ENCODE assay signal across 1 cellular context in the genomic region with DNA sequence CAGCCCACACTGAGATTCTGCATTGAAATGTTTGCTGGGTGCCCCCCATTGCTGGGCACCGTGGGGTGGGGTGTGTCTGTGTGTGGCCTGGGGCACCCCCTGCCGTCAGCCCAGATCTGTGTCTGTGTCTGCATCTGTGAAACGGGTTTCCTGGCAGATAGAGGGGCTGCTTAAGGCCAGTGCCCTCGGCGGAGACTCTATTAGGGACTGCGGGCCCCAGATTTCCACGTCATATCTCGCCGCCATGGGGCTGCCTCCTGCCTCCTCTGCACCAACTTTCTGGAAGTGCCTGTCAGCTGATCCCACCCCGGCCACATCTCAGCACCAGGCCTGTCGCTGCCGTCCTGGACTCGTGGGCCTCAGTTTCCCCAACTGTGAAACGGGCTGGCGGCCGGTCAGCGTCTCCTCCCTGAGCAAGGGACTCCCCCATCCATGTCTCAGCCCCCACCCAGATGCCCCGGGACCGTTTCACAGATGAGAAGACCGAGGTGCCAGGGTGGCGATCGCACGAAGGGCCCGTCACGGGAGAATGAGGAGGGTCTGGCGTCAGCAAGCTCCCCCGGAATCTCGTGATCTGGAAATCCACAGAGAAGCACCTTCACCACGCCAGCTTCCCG.
TF ChIP-seq lines count a peak whose summit lies in the region.

No MANE protein-coding gene starts in this region.

TF ChIP-seq in HepG2, 621 proteins besides CTCF, POLR2A, EP300 and RAD21:
- TF ChIP-seq ZNF614 (CRISPR knock-in tag; IDR thresholded peaks at IDR 0.05; ENCODE audit: borderline replicate concordance) (no peak), NFKBIZ (CRISPR knock-in tag; IDR thresholded peaks at IDR 0.05) (no peak), ZNF615 (CRISPR knock-in tag; IDR thresholded peaks at IDR 0.05; ENCODE audit: borderline replicate concordance) (no peak), RBM22 (optimal IDR thresholded peaks at IDR 0.05; ENCODE audit: low read length) (peak; percentile 17), ZNF382 (CRISPR knock-in tag; IDR thresholded peaks at IDR 0.05; ENCODE audit: borderline replicate concordance) (no peak), AGO2 (optimal IDR thresholded peaks at IDR 0.05; ENCODE audit: low read depth, low read length) (peak; percentile 64), TRIM24 (CRISPR knock-in tag; IDR thresholded peaks at IDR 0.05) (no peak), ZFP37 (CRISPR knock-in tag; IDR thresholded peaks at IDR 0.05; ENCODE audit: borderline replicate concordance) (no peak), SALL1 (CRISPR knock-in tag; IDR thresholded peaks at IDR 0.05) (peak; percentile 14; the same call in 1 of the 2 replicates), HNRNPL (IDR thresholded peaks at IDR 0.05; ENCODE audit: low read depth, low read length) (peak; percentile 56; the same call in 1 of the 2 replicates), FOXJ3 (CRISPR knock-in tag; IDR thresholded peaks at IDR 0.05; ENCODE audit: borderline replicate concordance) (no peak), ZNF629 (CRISPR knock-in tag; conservative IDR thresholded peaks at IDR 0.05) (peak; percentile 79), CHD2 (IDR thresholded peaks at IDR 0.05; ENCODE audit: low read depth, low read length) (no peak), MED1 (CRISPR knock-in tag; IDR thresholded peaks at IDR 0.05) (no peak), HDAC1 (CRISPR knock-in tag; IDR thresholded peaks at IDR 0.05) (0 out of 2 replicates have a peak, but pooled peaks have one; percentile 26), MBD4 (IDR thresholded peaks at IDR 0.05; ENCODE audit: borderline replicate concordance, low read length) (no peak), MEIS1 (CRISPR knock-in tag; IDR thresholded peaks at IDR 0.05; ENCODE audit: borderline replicate concordance) (no peak)
- TF ChIP-seq, protein P1, sequence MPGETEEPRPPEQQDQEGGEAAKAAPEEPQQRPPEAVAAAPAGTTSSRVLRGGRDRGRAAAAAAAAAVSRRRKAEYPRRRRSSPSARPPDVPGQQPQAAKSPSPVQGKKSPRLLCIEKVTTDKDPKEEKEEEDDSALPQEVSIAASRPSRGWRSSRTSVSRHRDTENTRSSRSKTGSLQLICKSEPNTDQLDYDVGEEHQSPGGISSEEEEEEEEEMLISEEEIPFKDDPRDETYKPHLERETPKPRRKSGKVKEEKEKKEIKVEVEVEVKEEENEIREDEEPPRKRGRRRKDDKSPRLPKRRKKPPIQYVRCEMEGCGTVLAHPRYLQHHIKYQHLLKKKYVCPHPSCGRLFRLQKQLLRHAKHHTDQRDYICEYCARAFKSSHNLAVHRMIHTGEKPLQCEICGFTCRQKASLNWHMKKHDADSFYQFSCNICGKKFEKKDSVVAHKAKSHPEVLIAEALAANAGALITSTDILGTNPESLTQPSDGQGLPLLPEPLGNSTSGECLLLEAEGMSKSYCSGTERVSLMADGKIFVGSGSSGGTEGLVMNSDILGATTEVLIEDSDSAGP (CRISPR knock-in tag; IDR thresholded peaks at IDR 0.05; ENCODE audit: borderline replicate concordance): 0 out of 2 replicates have a peak, but pooled peaks have one; percentile 14
- TF ChIP-seq, protein P2, sequence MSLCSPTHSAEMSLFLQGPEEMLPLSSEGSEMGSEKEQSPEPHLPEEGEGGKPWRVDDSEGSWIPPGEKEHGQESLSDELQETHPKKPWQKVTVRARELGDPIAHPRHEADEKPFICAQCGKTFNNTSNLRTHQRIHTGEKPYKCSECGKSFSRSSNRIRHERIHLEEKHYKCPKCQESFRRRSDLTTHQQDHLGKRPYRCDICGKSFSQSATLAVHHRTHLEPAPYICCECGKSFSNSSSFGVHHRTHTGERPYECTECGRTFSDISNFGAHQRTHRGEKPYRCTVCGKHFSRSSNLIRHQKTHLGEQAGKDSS (CRISPR knock-in tag; IDR thresholded peaks at IDR 0.05; ENCODE audit: borderline replicate concordance, low read depth): no peak
- TF ChIP-seq, protein P3, sequence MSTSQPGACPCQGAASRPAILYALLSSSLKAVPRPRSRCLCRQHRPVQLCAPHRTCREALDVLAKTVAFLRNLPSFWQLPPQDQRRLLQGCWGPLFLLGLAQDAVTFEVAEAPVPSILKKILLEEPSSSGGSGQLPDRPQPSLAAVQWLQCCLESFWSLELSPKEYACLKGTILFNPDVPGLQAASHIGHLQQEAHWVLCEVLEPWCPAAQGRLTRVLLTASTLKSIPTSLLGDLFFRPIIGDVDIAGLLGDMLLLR (CRISPR knock-in tag; IDR thresholded peaks at IDR 0.05): no peak
- TF ChIP-seq, protein P4, sequence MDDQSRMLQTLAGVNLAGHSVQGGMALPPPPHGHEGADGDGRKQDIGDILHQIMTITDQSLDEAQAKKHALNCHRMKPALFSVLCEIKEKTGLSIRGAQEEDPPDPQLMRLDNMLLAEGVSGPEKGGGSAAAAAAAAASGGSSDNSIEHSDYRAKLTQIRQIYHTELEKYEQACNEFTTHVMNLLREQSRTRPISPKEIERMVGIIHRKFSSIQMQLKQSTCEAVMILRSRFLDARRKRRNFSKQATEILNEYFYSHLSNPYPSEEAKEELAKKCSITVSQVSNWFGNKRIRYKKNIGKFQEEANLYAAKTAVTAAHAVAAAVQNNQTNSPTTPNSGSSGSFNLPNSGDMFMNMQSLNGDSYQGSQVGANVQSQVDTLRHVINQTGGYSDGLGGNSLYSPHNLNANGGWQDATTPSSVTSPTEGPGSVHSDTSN (CRISPR knock-in tag; IDR thresholded peaks at IDR 0.05; ENCODE audit: borderline replicate concordance): no peak
TF ChIP-seq in HepG2: peak in this region for 7.
